16 cellular contexts compared by ENCODE assay signal in genomic region chr2:11534746-11535484, GRCh38. TPM values are rescaled to one million over a fixed set of nuclear protein-coding genes. Genes with fewer than 3 reads are reported as not detected.
DNase-seq lines count a peak whose midpoint lies in the region; ATAC-seq and TF ChIP-seq lines count a peak whose summit lies in the region.
"Had no signal": no experiment of that assay in that cellular context is flagged by ENCODE, and none has a peak within 500 bp of the region (broad histone marks: within the 10 kb centered on the region; RNA-seq: fewer than 3 reads in every experiment).

No MANE protein-coding gene starts in this region.

- DNase-seq in GM06990 (ENCODE audit: extremely low read depth, insufficient read length) = no peak
- DNase-seq in astrocyte of the spinal cord (ENCODE audit: low read depth, low spot score) = no peak
- DNase-seq in myocyte (ENCODE audit: low read depth) = peak; percentile 14
- no peak for DNase-seq in hypothalamus (lab: John Stamatoyannopoulos, UW)
- DNase-seq in body of pancreas = no peak
- DNase-seq: activated T-cell treated with anti-CD3 and anti-CD28 coated beads, Interleukin-2, amount 50 U/mL, for 1 hour; CD8-positive, alpha-beta memory T cell; effector memory CD8-positive, alpha-beta T cell; heart left ventricle; NCI-H446; small intestine; thyroid gland had no signal

- WGBS in body of pancreas, 2 donors = 85 to 87% methylated on average over 7 of the region's 7 CpGs

- peaks cover 9% of the 10 kb centered on the region; the same call in 1 of the 2 replicates for H3K4me1 ChIP-seq in HEK293 (ENCODE audit: control insufficient read depth, insufficient read depth, low read length)
- H3K4me1 ChIP-seq in body of pancreas = peaks cover 60% of the 10 kb centered on the region

- no peak for ATAC-seq in GM21447 (IDR thresholded peaks at IDR 0.05; ENCODE audit: unreplicated experiment)
- no peak for ATAC-seq in GM21717 (IDR thresholded peaks at IDR 0.05; ENCODE audit: unreplicated experiment)
- no peak for ATAC-seq in body of pancreas
- ATAC-seq: effector memory CD8-positive, alpha-beta T cell; heart left ventricle had no signal

- in situ Hi-C loops in astrocyte of the spinal cord (cut with HindIII; ENCODE audit: low sequenced_read_pairs) = no loop called here

- H3K36me3 ChIP-seq in GM06990 (ENCODE audit: control insufficient read depth, insufficient read depth, low read length) (no peaks in the 10 kb centered on the region), HEK293 (ENCODE audit: control insufficient read depth in 2 of 2, insufficient read depth in 1 of 2, low read length in 2 of 2) (no peaks in the 10 kb centered on the region), body of pancreas (replicated peaks in 1 of 2; ENCODE audit: insufficient read depth in 1 of 2, low read depth in 2 of 2) (no peaks in the 10 kb centered on the region)
- H3K36me3 ChIP-seq: heart left ventricle, thyroid gland had no signal

- CTCF ChIA-PET in HEK293 (lab: Yijun Ruan, JAX) = interaction anchor here (0.6 to 2.3 kb wide), 11 partner anchors 12 to 149 kb away, joined by 3 to 17 read pairs (median 3); no protein-coding TSS in a partner anchor

- H3K27me3 ChIP-seq in GM06990 (replicated peaks; ENCODE audit: control insufficient read depth, insufficient read depth, low read length) (no peaks in the 10 kb centered on the region; the same call in 1 of the 2 replicates), body of pancreas (no peaks in the 10 kb centered on the region)
- H3K27me3 ChIP-seq: thyroid gland had no signal

- POLR2A ChIA-PET in HEK293 (lab: Yijun Ruan, JAX) = no interaction called here

- H3K4me3 ChIP-seq in GM06990 (replicated peaks; ENCODE audit: low read depth, low read length) (no peak overlapping the region), HEK293 (ENCODE audit: low read depth, low read length) (no peak overlapping the region), astrocyte of the spinal cord (ENCODE audit: low read depth, low read length) (no peak overlapping the region), body of pancreas (no peak overlapping the region)
- H3K4me3 ChIP-seq: heart left ventricle, lung, thyroid gland had no signal

- no peaks in the 10 kb centered on the region for H3K9me3 ChIP-seq in HEK293 (ENCODE audit: control insufficient read depth, insufficient read depth, low read depth, low read length)
- H3K9me3 ChIP-seq in body of pancreas = no peaks in the 10 kb centered on the region
- H3K9me3 ChIP-seq: heart left ventricle, thyroid gland had no signal

- no peak for TF ChIP-seq POLR2A in body of pancreas (IDR thresholded peaks at IDR 0.05)

- peak; percentile 39 for TF ChIP-seq CTCF in GM06990 (IDR thresholded peaks at IDR 0.05; ENCODE audit: insufficient read depth, low read length, poor library complexity, severe bottlenecking)
- TF ChIP-seq CTCF in HEK293 (tag by site-specific recombination; IDR thresholded peaks at IDR 0.05) = 0 out of 2 replicates have a peak, but pooled peaks have one; percentile 27
- peak; percentile 17 for TF ChIP-seq CTCF in astrocyte of the spinal cord (IDR thresholded peaks at IDR 0.05; ENCODE audit: low read depth, low read length)
- TF ChIP-seq CTCF in body of pancreas (IDR thresholded peaks at IDR 0.05) = no peak

- no peak overlapping the region for H3K27ac ChIP-seq in HEK293 (ENCODE audit: extremely low read depth, low read depth, low read length)
- H3K27ac ChIP-seq in body of pancreas = no peak overlapping the region
- H3K27ac ChIP-seq: heart left ventricle, thyroid gland had no signal

- intact Hi-C loops in body of pancreas (cut with DNase I) = no loop called here

TF ChIP-seq in HEK293, 187 proteins besides CTCF, POLR2A, EP300 and RAD21:
- no peak for TF ChIP-seq ZNF692 (tag by site-specific recombination; IDR thresholded peaks at IDR 0.05)
- no peak for TF ChIP-seq SP7 (tag by site-specific recombination; IDR thresholded peaks at IDR 0.05)
- TF ChIP-seq ZNF585B (tag by site-specific recombination; IDR thresholded peaks at IDR 0.05) = no peak
- no peak for TF ChIP-seq ZNF580 (tag by site-specific recombination; IDR thresholded peaks at IDR 0.05)
- no peak for TF ChIP-seq ATF2 (tag by site-specific recombination; IDR thresholded peaks at IDR 0.05; ENCODE audit: low read depth)

RNA-seq across cellular contexts. Expression of gene GREB1, which starts 1.1 kb away (rescaled TPM):
- 0.24 and 0.52 TPM in 2 replicates for total RNA-seq in myocyte
- 0.42 TPM for polyA plus RNA-seq in myocyte (2012)
- total RNA-seq in body of pancreas = 10 to 100 TPM; 10.4 to 19.8 TPM

Comparison
In these comparisons a context has a peak if more than half of its experiments do, and no peak if none do; other contexts are left out.
1. CTCF ChIP-seq: peak in GM06990 (single experiment), HEK293 (single experiment) and astrocyte of the spinal cord (single experiment); none in body of pancreas (0 of 7).